1 cellular context compared by ENCODE assay signal in the genomic region with DNA sequence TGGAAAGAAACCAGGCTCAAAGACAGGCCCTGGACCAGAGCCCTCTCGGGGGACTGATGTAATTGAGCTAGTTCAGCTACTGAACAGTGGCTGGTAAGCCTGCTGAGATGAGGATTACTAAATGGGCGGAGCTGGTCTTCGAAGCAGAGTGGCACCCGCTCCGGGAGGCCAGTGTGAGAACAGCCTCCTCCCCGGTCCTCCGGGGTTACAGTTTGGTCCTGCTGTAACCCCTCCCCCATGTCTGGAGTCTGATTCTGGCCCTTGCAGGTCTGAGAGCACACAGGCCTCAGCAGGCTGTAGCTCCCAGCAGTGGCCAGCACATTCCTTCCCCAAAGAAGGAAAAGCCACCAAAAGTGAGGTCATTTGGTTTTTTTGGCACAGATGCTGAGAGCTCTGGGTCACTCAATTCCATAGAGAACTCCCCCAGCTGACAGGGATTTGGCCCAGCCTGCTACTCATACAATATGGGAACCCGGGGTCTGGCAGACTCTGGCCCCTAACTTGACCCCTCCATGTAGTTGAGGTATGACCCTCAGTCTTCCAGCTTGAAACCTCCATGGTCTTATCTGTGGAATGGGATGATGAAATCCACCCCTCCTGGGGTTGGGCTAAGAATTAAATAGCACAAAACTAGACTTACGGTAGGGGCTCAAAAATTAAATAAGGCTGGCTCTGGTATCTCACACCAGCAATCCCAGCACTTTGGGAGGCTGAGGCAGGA.
TF ChIP-seq lines count a peak whose summit lies in the region.

No MANE protein-coding gene starts in this region.

TF ChIP-seq in HepG2, 621 proteins besides CTCF, POLR2A, EP300 and RAD21 (continued from another document):
- TF ChIP-seq, protein P1, sequence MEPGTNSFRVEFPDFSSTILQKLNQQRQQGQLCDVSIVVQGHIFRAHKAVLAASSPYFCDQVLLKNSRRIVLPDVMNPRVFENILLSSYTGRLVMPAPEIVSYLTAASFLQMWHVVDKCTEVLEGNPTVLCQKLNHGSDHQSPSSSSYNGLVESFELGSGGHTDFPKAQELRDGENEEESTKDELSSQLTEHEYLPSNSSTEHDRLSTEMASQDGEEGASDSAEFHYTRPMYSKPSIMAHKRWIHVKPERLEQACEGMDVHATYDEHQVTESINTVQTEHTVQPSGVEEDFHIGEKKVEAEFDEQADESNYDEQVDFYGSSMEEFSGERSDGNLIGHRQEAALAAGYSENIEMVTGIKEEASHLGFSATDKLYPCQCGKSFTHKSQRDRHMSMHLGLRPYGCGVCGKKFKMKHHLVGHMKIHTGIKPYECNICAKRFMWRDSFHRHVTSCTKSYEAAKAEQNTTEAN (CRISPR knock-in tag; conservative IDR thresholded peaks at IDR 0.05), result 0 out of 2 replicates have a peak, but pooled peaks have one; percentile 32
- TF ChIP-seq TEAD2 (CRISPR knock-in tag; IDR thresholded peaks at IDR 0.05) (no peak), CREM (IDR thresholded peaks at IDR 0.05) (no peak), CREM (CRISPR knock-in tag; IDR thresholded peaks at IDR 0.05) (no peak), SOX6 (IDR thresholded peaks at IDR 0.05) (no peak), SOX6 (CRISPR knock-in tag; IDR thresholded peaks at IDR 0.05) (peak; percentile 20; the same call in 1 of the 2 replicates), ZKSCAN8 (CRISPR knock-in tag; IDR thresholded peaks at IDR 0.05; ENCODE audit: borderline replicate concordance) (0 out of 2 replicates have a peak, but pooled peaks have one; percentile 40), RXRB (CRISPR knock-in tag; IDR thresholded peaks at IDR 0.05; ENCODE audit: borderline replicate concordance) (peak; percentile 41; the same call in 1 of the 2 replicates), IRX3 (CRISPR knock-in tag; IDR thresholded peaks at IDR 0.05; ENCODE audit: borderline replicate concordance, low read depth) (no peak), SALL1 (CRISPR knock-in tag; IDR thresholded peaks at IDR 0.05) (peak; percentile 60; the same call in 1 of the 2 replicates), KDM2A (CRISPR knock-in tag; IDR thresholded peaks at IDR 0.05; ENCODE audit: borderline replicate concordance, low read depth) (peak; percentile 35; the same call in 1 of the 2 replicates), ZNF614 (CRISPR knock-in tag; IDR thresholded peaks at IDR 0.05; ENCODE audit: borderline replicate concordance) (0 out of 2 replicates have a peak, but pooled peaks have one; percentile 24), KDM5B (CRISPR knock-in tag; IDR thresholded peaks at IDR 0.05; ENCODE audit: borderline replicate concordance) (no peak; the same call in 1 of the 2 replicates), ZNF891 (CRISPR knock-in tag; IDR thresholded peaks at IDR 0.05) (0 out of 2 replicates have a peak, but pooled peaks have one; percentile 37), ZNF124 (CRISPR knock-in tag; IDR thresholded peaks at IDR 0.05) (no peak), RCOR2 (CRISPR knock-in tag; IDR thresholded peaks at IDR 0.05) (peak; percentile 57), HNF4G (IDR thresholded peaks at IDR 0.05; ENCODE audit: borderline replicate concordance, low read depth, low read length) (0 out of 2 replicates have a peak, but pooled peaks have one; percentile 4), HNF4G (CRISPR knock-in tag; IDR thresholded peaks at IDR 0.05; ENCODE audit: borderline replicate concordance, low read depth) (no peak), TP53 (CRISPR knock-in tag; conservative IDR thresholded peaks at IDR 0.05) (0 out of 2 replicates have a peak, but pooled peaks have one; percentile 29), ZNF652 (CRISPR knock-in tag; IDR thresholded peaks at IDR 0.05; ENCODE audit: borderline replicate concordance, low read depth) (0 out of 2 replicates have a peak, but pooled peaks have one; percentile 10), CCDC6 (CRISPR knock-in tag; IDR thresholded peaks at IDR 0.05) (peak; percentile 61; the same call in 1 of the 2 replicates), ZBTB20 (CRISPR knock-in tag; IDR thresholded peaks at IDR 0.05; ENCODE audit: borderline replicate concordance, low read depth) (no peak), KMT2B (CRISPR knock-in tag; IDR thresholded peaks at IDR 0.05) (0 out of 2 replicates have a peak, but pooled peaks have one; percentile 17), ZNF10 (CRISPR knock-in tag; IDR thresholded peaks at IDR 0.05; ENCODE audit: borderline replicate concordance, low read depth) (no peak)
- TF ChIP-seq, protein P2, sequence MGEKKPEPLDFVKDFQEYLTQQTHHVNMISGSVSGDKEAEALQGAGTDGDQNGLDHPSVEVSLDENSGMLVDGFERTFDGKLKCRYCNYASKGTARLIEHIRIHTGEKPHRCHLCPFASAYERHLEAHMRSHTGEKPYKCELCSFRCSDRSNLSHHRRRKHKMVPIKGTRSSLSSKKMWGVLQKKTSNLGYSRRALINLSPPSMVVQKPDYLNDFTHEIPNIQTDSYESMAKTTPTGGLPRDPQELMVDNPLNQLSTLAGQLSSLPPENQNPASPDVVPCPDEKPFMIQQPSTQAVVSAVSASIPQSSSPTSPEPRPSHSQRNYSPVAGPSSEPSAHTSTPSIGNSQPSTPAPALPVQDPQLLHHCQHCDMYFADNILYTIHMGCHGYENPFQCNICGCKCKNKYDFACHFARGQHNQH (CRISPR knock-in tag; IDR thresholded peaks at IDR 0.05), result peak; percentile 73
- TF ChIP-seq, protein P3, sequence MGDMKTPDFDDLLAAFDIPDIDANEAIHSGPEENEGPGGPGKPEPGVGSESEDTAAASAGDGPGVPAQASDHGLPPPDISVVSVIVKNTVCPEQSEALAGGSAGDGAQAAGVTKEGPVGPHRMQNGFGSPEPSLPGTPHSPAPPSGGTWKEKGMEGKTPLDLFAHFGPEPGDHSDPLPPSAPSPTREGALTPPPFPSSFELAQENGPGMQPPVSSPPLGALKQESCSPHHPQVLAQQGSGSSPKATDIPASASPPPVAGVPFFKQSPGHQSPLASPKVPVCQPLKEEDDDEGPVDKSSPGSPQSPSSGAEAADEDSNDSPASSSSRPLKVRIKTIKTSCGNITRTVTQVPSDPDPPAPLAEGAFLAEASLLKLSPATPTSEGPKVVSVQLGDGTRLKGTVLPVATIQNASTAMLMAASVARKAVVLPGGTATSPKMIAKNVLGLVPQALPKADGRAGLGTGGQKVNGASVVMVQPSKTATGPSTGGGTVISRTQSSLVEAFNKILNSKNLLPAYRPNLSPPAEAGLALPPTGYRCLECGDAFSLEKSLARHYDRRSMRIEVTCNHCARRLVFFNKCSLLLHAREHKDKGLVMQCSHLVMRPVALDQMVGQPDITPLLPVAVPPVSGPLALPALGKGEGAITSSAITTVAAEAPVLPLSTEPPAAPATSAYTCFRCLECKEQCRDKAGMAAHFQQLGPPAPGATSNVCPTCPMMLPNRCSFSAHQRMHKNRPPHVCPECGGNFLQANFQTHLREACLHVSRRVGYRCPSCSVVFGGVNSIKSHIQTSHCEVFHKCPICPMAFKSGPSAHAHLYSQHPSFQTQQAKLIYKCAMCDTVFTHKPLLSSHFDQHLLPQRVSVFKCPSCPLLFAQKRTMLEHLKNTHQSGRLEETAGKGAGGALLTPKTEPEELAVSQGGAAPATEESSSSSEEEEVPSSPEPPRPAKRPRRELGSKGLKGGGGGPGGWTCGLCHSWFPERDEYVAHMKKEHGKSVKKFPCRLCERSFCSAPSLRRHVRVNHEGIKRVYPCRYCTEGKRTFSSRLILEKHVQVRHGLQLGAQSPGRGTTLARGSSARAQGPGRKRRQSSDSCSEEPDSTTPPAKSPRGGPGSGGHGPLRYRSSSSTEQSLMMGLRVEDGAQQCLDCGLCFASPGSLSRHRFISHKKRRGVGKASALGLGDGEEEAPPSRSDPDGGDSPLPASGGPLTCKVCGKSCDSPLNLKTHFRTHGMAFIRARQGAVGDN (CRISPR knock-in tag; IDR thresholded peaks at IDR 0.05), result peak; percentile 77
- TF ChIP-seq, protein P4, sequence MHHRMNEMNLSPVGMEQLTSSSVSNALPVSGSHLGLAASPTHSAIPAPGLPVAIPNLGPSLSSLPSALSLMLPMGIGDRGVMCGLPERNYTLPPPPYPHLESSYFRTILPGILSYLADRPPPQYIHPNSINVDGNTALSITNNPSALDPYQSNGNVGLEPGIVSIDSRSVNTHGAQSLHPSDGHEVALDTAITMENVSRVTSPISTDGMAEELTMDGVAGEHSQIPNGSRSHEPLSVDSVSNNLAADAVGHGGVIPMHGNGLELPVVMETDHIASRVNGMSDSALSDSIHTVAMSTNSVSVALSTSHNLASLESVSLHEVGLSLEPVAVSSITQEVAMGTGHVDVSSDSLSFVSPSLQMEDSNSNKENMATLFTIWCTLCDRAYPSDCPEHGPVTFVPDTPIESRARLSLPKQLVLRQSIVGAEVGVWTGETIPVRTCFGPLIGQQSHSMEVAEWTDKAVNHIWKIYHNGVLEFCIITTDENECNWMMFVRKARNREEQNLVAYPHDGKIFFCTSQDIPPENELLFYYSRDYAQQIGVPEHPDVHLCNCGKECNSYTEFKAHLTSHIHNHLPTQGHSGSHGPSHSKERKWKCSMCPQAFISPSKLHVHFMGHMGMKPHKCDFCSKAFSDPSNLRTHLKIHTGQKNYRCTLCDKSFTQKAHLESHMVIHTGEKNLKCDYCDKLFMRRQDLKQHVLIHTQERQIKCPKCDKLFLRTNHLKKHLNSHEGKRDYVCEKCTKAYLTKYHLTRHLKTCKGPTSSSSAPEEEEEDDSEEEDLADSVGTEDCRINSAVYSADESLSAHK (CRISPR knock-in tag; IDR thresholded peaks at IDR 0.05; ENCODE audit: borderline replicate concordance), result no peak
- TF ChIP-seq, protein P5, sequence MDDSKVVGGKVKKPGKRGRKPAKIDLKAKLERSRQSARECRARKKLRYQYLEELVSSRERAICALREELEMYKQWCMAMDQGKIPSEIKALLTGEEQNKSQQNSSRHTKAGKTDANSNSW (CRISPR knock-in tag; IDR thresholded peaks at IDR 0.05; ENCODE audit: borderline replicate concordance), result no peak
- TF ChIP-seq, protein P6, sequence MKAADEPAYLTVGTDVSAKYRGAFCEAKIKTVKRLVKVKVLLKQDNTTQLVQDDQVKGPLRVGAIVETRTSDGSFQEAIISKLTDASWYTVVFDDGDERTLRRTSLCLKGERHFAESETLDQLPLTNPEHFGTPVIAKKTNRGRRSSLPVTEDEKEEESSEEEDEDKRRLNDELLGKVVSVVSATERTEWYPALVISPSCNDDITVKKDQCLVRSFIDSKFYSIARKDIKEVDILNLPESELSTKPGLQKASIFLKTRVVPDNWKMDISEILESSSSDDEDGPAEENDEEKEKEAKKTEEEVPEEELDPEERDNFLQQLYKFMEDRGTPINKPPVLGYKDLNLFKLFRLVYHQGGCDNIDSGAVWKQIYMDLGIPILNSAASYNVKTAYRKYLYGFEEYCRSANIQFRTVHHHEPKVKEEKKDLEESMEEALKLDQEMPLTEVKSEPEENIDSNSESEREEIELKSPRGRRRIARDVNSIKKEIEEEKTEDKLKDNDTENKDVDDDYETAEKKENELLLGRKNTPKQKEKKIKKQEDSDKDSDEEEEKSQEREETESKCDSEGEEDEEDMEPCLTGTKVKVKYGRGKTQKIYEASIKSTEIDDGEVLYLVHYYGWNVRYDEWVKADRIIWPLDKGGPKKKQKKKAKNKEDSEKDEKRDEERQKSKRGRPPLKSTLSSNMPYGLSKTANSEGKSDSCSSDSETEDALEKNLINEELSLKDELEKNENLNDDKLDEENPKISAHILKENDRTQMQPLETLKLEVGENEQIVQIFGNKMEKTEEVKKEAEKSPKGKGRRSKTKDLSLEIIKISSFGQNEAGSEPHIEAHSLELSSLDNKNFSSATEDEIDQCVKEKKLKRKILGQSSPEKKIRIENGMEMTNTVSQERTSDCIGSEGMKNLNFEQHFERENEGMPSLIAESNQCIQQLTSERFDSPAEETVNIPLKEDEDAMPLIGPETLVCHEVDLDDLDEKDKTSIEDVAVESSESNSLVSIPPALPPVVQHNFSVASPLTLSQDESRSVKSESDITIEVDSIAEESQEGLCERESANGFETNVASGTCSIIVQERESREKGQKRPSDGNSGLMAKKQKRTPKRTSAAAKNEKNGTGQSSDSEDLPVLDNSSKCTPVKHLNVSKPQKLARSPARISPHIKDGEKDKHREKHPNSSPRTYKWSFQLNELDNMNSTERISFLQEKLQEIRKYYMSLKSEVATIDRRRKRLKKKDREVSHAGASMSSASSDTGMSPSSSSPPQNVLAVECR (CRISPR knock-in tag; IDR thresholded peaks at IDR 0.05; ENCODE audit: borderline replicate concordance), result peak; percentile 34; the same call in 1 of the 2 replicates
- TF ChIP-seq, protein P7, sequence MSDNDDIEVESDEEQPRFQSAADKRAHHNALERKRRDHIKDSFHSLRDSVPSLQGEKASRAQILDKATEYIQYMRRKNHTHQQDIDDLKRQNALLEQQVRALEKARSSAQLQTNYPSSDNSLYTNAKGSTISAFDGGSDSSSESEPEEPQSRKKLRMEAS (IDR thresholded peaks at IDR 0.05), result peak; percentile 52; the same call in 1 of the 2 replicates
- TF ChIP-seq, protein P8, sequence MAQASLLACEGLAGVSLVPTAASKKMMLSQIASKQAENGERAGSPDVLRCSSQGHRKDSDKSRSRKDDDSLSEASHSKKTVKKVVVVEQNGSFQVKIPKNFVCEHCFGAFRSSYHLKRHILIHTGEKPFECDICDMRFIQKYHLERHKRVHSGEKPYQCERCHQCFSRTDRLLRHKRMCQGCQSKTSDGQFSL (CRISPR knock-in tag; IDR thresholded peaks at IDR 0.05), result no peak
TF ChIP-seq in HepG2: peak in this region for 69.
